ENCODE assay signal across 8 cellular contexts in the genomic region with DNA sequence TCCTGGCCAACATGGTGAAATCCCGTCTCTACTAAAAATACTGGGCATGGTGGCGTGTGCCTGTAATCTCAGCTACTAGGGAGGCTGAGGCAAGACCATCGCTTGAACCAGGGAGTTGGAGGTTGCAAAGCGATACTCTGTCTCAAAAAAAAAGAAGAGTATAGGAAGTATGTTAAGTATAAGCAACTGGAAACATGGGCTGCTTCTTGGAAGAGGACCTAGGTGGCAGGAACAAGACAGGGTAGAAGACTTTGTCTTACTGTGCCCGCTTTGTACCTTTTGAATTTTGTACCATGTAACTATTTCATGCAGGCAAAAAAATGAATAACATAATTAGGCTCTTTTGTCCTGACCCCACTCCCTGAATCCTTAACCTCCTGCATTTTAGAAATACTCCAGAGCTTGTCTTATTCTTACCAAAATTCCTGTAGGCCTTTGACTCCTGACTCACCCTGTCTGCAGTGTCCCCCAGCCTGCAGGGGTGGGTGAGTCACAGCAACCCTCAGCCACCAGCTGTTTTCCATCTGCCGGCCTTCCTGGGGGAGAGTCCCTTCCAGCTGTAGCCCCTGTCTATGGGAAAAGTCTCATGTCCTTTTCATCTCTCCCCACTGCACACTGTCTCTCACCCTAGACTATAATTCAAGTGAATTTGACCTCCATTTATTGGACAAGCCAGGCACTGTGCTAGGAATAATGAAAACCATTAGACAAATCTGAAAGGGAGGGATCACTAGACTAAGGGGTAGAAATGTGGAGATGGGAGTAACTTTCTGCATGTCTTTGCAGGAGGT. TPM values are rescaled to one million over a fixed set of nuclear protein-coding genes. Genes with fewer than 3 reads are reported as not detected.
DNase-seq lines count a peak whose midpoint lies in the region; ATAC-seq and TF ChIP-seq lines count a peak whose summit lies in the region.

No MANE protein-coding gene starts in this region.

- no peaks in the 10 kb centered on the region for H3K36me3 Mint-ChIP-seq in mesothelial cell of epicardium

- DNase-seq in AG09319 (ENCODE audit: extremely low read depth, low read depth) (peak; percentile 70), HPDE6-E6E7 (ENCODE audit: extremely low spot score) (peak; percentile 93), brain pericyte (ENCODE audit: low read depth, low spot score) (peak; percentile 72), mesothelial cell of epicardium (ENCODE audit: low spot score in 2 of 2, unreplicated experiment in 2 of 2) (no peak), NCI-H446 (lab: John Stamatoyannopoulos, UW) (no peak), SK-N-DZ (ENCODE audit: low spot score) (no peak), NCI-H510A treated with DMSO at 0.1 percent for 48 hours (lab: John Stamatoyannopoulos, UW) (no peak)

- no peak for ATAC-seq in HG02938 (IDR thresholded peaks at IDR 0.05; ENCODE audit: unreplicated experiment)

- no peak overlapping the region for H3K4me3 Mint-ChIP-seq in mesothelial cell of epicardium

- peaks cover 12% of the 10 kb centered on the region for H3K4me1 Mint-ChIP-seq in mesothelial cell of epicardium

- peak overlapping the region; percentile 85 for H3K27ac Mint-ChIP-seq in mesothelial cell of epicardium

- no peaks in the 10 kb centered on the region for H3K27me3 Mint-ChIP-seq in mesothelial cell of epicardium (ENCODE audit: low read depth)

- TF ChIP-seq CTCF in AG09319 (IDR thresholded peaks at IDR 0.05; ENCODE audit: low read depth, low read length) = no peak; the same call in 1 of the 2 replicates
- no peak for TF ChIP-seq CTCF in mesothelial cell of epicardium (IDR thresholded peaks at IDR 0.05; ENCODE audit: unreplicated experiment)

- no peaks in the 10 kb centered on the region for H3K9me3 Mint-ChIP-seq in mesothelial cell of epicardium

RNA-seq across cellular contexts. Expression of a gene that starts 41.8 kb away (rescaled TPM):
- total RNA-seq in mesothelial cell of epicardium = 54.9 to 64.1 TPM (median 59.1 TPM) in 3 replicates
- 19.5 and 21.5 TPM in 2 replicates for polyA plus RNA-seq in SK-N-DZ (2014; cell fraction: cytosol; rRNA removed)
- 13.6 and 39.4 TPM in 2 replicates for polyA plus RNA-seq in SK-N-DZ (2014; cell fraction: nucleus; rRNA removed)

RNA-seq across cellular contexts. Expression of a gene that starts 51.9 kb away (rescaled TPM):
- 321 to 346 TPM (median 341 TPM) in 3 replicates for total RNA-seq in mesothelial cell of epicardium
- polyA plus RNA-seq in SK-N-DZ (2014; cell fraction: cytosol; rRNA removed) = 23.5 and 30.9 TPM in 2 replicates
- 19.9 and 23.2 TPM in 2 replicates for polyA plus RNA-seq in SK-N-DZ (2014; cell fraction: nucleus; rRNA removed)

Comparison
In these comparisons a context has a peak if more than half of its experiments do, and no peak if none do; other contexts are left out.
1. DNase-seq: peak in AG09319 (single experiment), HPDE6-E6E7 (single experiment) and brain pericyte (single experiment); none in mesothelial cell of epicardium (0 of 2), NCI-H446 (0 of 2), SK-N-DZ (single experiment) and NCI-H510A treated with DMSO at 0.1 percent for 48 hours (single experiment).